16 cellular contexts compared by ENCODE assay signal in the genomic region with DNA sequence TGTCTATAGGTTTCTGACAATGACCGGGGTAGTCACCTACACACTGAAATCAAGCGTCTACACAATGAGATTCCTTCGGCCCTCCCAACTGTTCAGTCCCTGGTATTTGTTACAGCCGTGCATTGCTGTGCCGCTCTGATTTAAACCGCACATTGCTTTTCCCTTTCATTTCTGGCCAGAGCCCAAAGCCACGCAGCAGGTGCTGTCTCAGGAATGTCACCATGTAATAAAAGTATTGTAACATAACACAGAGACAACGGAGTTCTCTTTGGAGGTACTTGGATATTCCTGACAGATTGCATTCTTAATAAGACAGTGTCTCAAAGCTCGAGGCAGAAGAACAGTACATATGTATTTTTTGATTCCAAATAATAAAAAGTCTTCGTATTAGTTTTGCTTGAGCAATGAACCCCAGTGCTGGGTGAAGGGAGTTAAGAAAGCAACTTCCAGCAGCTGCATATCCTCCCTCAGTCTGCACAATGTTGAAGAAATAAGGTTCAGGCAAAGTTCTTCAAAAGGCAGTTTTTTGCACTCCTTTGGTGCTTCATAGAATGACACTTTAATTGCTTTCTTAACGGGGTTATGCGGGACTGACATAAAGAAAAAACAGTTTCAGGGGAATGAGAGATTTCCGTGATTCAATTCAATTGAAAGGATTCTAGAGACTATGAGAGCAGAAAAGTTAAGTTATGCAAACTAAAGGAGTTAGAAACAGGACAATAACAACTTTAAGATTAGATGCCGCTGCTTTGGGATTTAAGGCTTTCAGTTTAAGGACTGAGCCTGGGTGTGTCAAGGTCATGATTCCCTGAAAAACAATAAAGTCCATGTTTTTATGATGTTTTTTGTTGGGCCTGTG.
DNase-seq lines count a peak whose midpoint lies in the region; ATAC-seq and TF ChIP-seq lines count a peak whose summit lies in the region.
"Had no signal": no experiment of that assay in that cellular context is flagged by ENCODE, and none has a peak within 500 bp of the region (broad histone marks: within the 10 kb centered on the region; RNA-seq: fewer than 3 reads in every experiment).

No MANE protein-coding gene starts in this region.

- no peak for TF ChIP-seq CTCF in astrocyte of the spinal cord (IDR thresholded peaks at IDR 0.05; ENCODE audit: low read depth, low read length)

- H3K4me1 ChIP-seq in skeletal muscle tissue (ENCODE audit: control insufficient read depth in 3 of 3, insufficient read depth in 3 of 3, low read length in 3 of 3) = peaks cover 0 to 8% (median 5%) of the 10 kb centered on the region in 3 donors

- H3K4me3 ChIP-seq in astrocyte of the spinal cord (ENCODE audit: low read depth, low read length) = no peak overlapping the region
- peak overlapping the region in 2 of 3 donors; percentile 16 to 23 for H3K4me3 ChIP-seq in skeletal muscle tissue (ENCODE audit: low read length in 3 of 3)

- H3K9ac ChIP-seq in skeletal muscle tissue (ENCODE audit: low read depth in 1 of 3, low read length in 3 of 3) = peak overlapping the region in 1 of 3 donors; percentile 18

- H3K36me3 ChIP-seq in skeletal muscle tissue (ENCODE audit: control insufficient read depth in 3 of 3, insufficient read depth in 3 of 3, low read length in 3 of 3) = no peaks in the 10 kb centered on the region

- H3K27me3 ChIP-seq in skeletal muscle tissue (ENCODE audit: control insufficient read depth in 3 of 3, insufficient read depth in 3 of 3, low read length in 3 of 3) = no peaks in the 10 kb centered on the region

- H3K9me3 ChIP-seq in skeletal muscle tissue (ENCODE audit: control insufficient read depth in 3 of 3, low read length in 3 of 3) = no peaks in the 10 kb centered on the region

- in situ Hi-C loops in astrocyte of the spinal cord (cut with HindIII; ENCODE audit: low sequenced_read_pairs) = no loop called here

- DNase-seq in NCI-H2107 (lab: John Stamatoyannopoulos, UW) (peak; percentile 51), astrocyte of the spinal cord (ENCODE audit: low read depth, low spot score) (peak; percentile 59), left kidney (ENCODE audit: low read depth, low spot score) (peak; percentile 72), Kasumi-1 (lab: John Stamatoyannopoulos, UW) (no peak), DMS 273 (lab: John Stamatoyannopoulos, UW; ENCODE audit: unreplicated experiment) (no peak)
- DNase-seq: activated CD4-positive, alpha-beta T cell treated with anti-CD3 and anti-CD28 coated beads, Interleukin-2, amount 10 ng/mL, durations not matched to agents 24 days and 14 days; CD8-positive, alpha-beta T cell; effector CD4-positive, alpha-beta T cell; foreskin melanocyte; HFFc6; naive thymus-derived CD4-positive, alpha-beta T cell; NCI-H1048; NCI-H345; RPMI8226 had no signal

- ATAC-seq in HG03196 (IDR thresholded peaks at IDR 0.05; ENCODE audit: unreplicated experiment) = no peak
- ATAC-seq: CD8-positive, alpha-beta T cell; naive thymus-derived CD4-positive, alpha-beta T cell had no signal

- H3K27ac ChIP-seq in skeletal muscle tissue (ENCODE audit: low read depth, low read length) = no peak overlapping the region

Comparison
In these comparisons a context has a peak if more than half of its experiments do, and no peak if none do; other contexts are left out.
1. DNase-seq: peak in NCI-H2107 (single experiment), astrocyte of the spinal cord (single experiment) and left kidney (single experiment); none in Kasumi-1 (0 of 2) and DMS 273 (single experiment).